1 cellular context compared by ENCODE assay signal in the genomic region with DNA sequence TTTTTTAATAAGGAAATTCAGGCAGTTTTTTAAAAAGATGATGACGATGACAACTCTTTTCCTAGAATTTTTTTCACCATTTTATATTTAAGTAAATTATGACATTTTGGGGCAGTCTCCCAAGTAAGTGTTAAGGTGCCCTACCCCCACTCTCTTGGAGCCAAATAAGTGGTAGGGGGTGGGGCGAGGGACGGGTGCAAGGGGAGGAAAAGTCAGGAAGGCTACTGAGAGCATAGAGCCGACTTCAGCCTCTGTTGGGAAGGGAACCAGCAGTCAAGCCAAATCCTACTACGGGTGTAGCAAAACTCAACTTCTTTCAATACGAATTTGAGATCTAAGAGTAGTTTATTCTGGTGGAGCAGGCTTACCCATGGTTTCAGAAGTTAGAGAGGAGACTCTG.
TF ChIP-seq lines count a peak whose summit lies in the region.

No MANE protein-coding gene starts in this region.

TF ChIP-seq in IMR-90, 13 proteins besides CTCF, POLR2A, EP300 and RAD21 (continued from another document):
- TF ChIP-seq, protein P1, sequence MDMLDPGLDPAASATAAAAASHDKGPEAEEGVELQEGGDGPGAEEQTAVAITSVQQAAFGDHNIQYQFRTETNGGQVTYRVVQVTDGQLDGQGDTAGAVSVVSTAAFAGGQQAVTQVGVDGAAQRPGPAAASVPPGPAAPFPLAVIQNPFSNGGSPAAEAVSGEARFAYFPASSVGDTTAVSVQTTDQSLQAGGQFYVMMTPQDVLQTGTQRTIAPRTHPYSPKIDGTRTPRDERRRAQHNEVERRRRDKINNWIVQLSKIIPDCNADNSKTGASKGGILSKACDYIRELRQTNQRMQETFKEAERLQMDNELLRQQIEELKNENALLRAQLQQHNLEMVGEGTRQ (IDR thresholded peaks at IDR 0.05; ENCODE audit: low read depth, low read length): no peak
- TF ChIP-seq FOS (IDR thresholded peaks at IDR 0.05; ENCODE audit: low read depth, low read length) (no peak), MXI1 (IDR thresholded peaks at IDR 0.05; ENCODE audit: borderline replicate concordance, low read depth, low read length) (no peak), MAFK (IDR thresholded peaks at IDR 0.05; ENCODE audit: low read depth, low read length) (no peak), BHLHE40 (IDR thresholded peaks at IDR 0.05; ENCODE audit: low read depth, low read length) (no peak), RCOR1 (IDR thresholded peaks at IDR 0.05; ENCODE audit: insufficient replicate concordance, low read length) (no peak), RFX5 (IDR thresholded peaks at IDR 0.05; ENCODE audit: low read depth, low read length) (no peak)
- TF ChIP-seq, protein P2, sequence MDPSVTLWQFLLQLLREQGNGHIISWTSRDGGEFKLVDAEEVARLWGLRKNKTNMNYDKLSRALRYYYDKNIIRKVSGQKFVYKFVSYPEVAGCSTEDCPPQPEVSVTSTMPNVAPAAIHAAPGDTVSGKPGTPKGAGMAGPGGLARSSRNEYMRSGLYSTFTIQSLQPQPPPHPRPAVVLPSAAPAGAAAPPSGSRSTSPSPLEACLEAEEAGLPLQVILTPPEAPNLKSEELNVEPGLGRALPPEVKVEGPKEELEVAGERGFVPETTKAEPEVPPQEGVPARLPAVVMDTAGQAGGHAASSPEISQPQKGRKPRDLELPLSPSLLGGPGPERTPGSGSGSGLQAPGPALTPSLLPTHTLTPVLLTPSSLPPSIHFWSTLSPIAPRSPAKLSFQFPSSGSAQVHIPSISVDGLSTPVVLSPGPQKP (IDR thresholded peaks at IDR 0.05; ENCODE audit: borderline replicate concordance, low read depth, low read length): no peak
